ENCODE assay signal across 1 cellular context in the genomic region with DNA sequence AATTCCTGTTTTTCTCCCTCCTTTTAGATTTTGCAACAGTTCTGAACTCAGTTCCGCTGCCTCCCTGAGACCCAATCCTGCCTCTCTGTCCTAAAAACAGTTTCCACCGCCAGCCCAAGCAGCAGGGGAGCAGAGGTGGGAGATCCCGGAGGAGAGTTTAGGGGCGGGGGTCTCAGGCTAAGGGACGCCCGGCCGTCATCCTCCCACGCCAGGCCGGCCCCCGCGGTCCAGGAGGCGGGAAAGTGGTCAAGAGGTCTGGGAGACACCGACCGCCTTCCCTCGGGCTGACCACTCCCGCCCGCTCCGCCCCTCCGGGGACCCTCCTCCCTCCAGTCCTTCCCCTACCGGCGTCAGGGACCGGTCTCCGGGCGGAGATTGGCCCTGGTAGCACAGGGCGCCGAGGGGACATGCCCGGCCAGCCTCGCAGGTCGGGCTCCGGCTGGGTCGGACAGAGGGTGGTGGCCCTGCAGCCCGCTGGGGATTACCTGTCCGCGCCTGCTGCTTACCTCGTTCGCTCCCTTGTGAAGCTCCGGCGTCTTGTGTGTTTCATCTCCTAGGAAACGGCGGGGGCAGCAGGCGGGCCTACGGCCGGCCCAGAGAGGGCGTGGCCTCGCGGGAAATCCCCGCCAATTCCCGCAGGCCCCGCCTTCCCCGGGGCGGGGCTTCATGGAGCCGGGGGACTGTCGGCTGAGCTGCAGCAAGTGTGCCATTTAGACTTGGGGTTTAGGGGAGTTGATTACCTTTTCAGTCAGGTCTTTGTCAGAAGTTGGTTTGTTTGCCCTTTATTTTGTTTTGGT.
A peak's percentile ranks its signal among the peaks of the same experiment; 100 is the strongest.
TF ChIP-seq lines count a peak whose summit lies in the region.

Gene MAK, minus strand, starts transcription at position 543 of the 797 bp plus-strand sequence. CDS start 7,891 bp downstream, outside the sequence.

TF ChIP-seq in K562, 482 proteins besides CTCF, POLR2A, EP300 and RAD21 (continued from another document and continues in another):
- TF ChIP-seq, protein P1, sequence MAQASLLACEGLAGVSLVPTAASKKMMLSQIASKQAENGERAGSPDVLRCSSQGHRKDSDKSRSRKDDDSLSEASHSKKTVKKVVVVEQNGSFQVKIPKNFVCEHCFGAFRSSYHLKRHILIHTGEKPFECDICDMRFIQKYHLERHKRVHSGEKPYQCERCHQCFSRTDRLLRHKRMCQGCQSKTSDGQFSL (CRISPR knock-in tag; IDR thresholded peaks at IDR 0.05) = peak; percentile 84
- TF ChIP-seq, protein P1 (tag; IDR thresholded peaks at IDR 0.05) = no peak
- TF ChIP-seq, protein P2, sequence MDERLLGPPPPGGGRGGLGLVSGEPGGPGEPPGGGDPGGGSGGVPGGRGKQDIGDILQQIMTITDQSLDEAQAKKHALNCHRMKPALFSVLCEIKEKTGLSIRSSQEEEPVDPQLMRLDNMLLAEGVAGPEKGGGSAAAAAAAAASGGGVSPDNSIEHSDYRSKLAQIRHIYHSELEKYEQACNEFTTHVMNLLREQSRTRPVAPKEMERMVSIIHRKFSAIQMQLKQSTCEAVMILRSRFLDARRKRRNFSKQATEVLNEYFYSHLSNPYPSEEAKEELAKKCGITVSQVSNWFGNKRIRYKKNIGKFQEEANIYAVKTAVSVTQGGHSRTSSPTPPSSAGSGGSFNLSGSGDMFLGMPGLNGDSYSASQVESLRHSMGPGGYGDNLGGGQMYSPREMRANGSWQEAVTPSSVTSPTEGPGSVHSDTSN (CRISPR knock-in tag; IDR thresholded peaks at IDR 0.05; ENCODE audit: low read depth) = no peak
- TF ChIP-seq, protein P2 (tag; conservative IDR thresholded peaks at IDR 0.05; ENCODE audit: low read depth) = no peak
- TF ChIP-seq RUNX1 (IDR thresholded peaks at IDR 0.05; ENCODE audit: low read depth) (no peak), ZNF444 (CRISPR knock-in tag; IDR thresholded peaks at IDR 0.05) (no peak), ZNF175 (CRISPR knock-in tag; IDR thresholded peaks at IDR 0.05; ENCODE audit: low read depth) (no peak), ZBTB1 (CRISPR knock-in tag; IDR thresholded peaks at IDR 0.05; ENCODE audit: borderline replicate concordance, low read depth) (no peak), PYGO2 (tag; IDR thresholded peaks at IDR 0.05) (no peak), ZNF253 (CRISPR knock-in tag; conservative IDR thresholded peaks at IDR 0.05) (no peak), ZNF23 (CRISPR knock-in tag; IDR thresholded peaks at IDR 0.05) (no peak), CREB5 (CRISPR knock-in tag; IDR thresholded peaks at IDR 0.05) (no peak), SMARCE1 (IDR thresholded peaks at IDR 0.05) (no peak), RBBP5 (IDR thresholded peaks at IDR 0.05; ENCODE audit: borderline replicate concordance, insufficient read depth, low read length, poor library complexity, severe bottlenecking) (no peak), ZNF830 (CRISPR knock-in tag; IDR thresholded peaks at IDR 0.05) (0 out of 2 replicates have a peak, but pooled peaks have one; percentile 44), HDAC6 (IDR thresholded peaks at IDR 0.05; ENCODE audit: low read depth, low read length) (no peak), ZNF12 (CRISPR knock-in tag; IDR thresholded peaks at IDR 0.05) (no peak), MCM5 (IDR thresholded peaks at IDR 0.05; ENCODE audit: low read depth) (no peak), PCBP1 (IDR thresholded peaks at IDR 0.05; ENCODE audit: low read depth, low read length, poor library complexity, severe bottlenecking) (no peak), ZNF212 (CRISPR knock-in tag; IDR thresholded peaks at IDR 0.05) (no peak), ZNF3 (CRISPR knock-in tag; IDR thresholded peaks at IDR 0.05) (no peak), SMARCB1 (IDR thresholded peaks at IDR 0.05; ENCODE audit: insufficient read length, low read depth) (no peak), POLR2B (IDR thresholded peaks at IDR 0.05; ENCODE audit: low read depth, partially characterized antibody) (peak; percentile 73), ASH1L (IDR thresholded peaks at IDR 0.05; ENCODE audit: borderline replicate concordance, low read depth, partially characterized antibody) (no peak), PRMT5 (CRISPR knock-in tag; IDR thresholded peaks at IDR 0.05) (no peak), MEF2D (tag; conservative IDR thresholded peaks at IDR 0.05; ENCODE audit: low read depth) (no peak), RAD51 (IDR thresholded peaks at IDR 0.05; ENCODE audit: borderline replicate concordance, low read depth) (no peak), FUS (optimal IDR thresholded peaks at IDR 0.05; ENCODE audit: low read depth, low read length) (no peak), KHSRP (IDR thresholded peaks at IDR 0.05) (no peak), TCF7L2 (IDR thresholded peaks at IDR 0.05; ENCODE audit: low read depth, low read length) (no peak), HEY1 (CRISPR knock-in tag; IDR thresholded peaks at IDR 0.05; ENCODE audit: borderline replicate concordance) (no peak), RBM14 (IDR thresholded peaks at IDR 0.05; ENCODE audit: borderline replicate concordance, insufficient read depth, low read depth, low read length) (0 out of 2 replicates have a peak, but pooled peaks have one; percentile 40), CCAR2 (IDR thresholded peaks at IDR 0.05; ENCODE audit: low read depth, low read length) (no peak), NR3C1 (CRISPR knock-in tag; IDR thresholded peaks at IDR 0.05) (no peak), SAP30 (IDR thresholded peaks at IDR 0.05; ENCODE audit: borderline replicate concordance, insufficient read depth, low read depth, low read length, poor library complexity, severe bottlenecking) (peak; percentile 97), YBX1 (IDR thresholded peaks at IDR 0.05) (no peak), MAFF (IDR thresholded peaks at IDR 0.05; ENCODE audit: low read length) (no peak), ZNF398 (CRISPR knock-in tag; IDR thresholded peaks at IDR 0.05) (no peak), GATAD2B (IDR thresholded peaks at IDR 0.05; ENCODE audit: borderline replicate concordance) (no peak), MXI1 (IDR thresholded peaks at IDR 0.05; ENCODE audit: low read depth, low read length) (peak; percentile 7; the same call in 1 of the 2 replicates), GABPA (tag; conservative IDR thresholded peaks at IDR 0.05; ENCODE audit: low read depth) (0 out of 2 replicates have a peak, but pooled peaks have one; percentile 36), BRCA1 (IDR thresholded peaks at IDR 0.05) (no peak), BRCA1 (CRISPR knock-in tag; IDR thresholded peaks at IDR 0.05) (no peak), RBM34 (IDR thresholded peaks at IDR 0.05; ENCODE audit: borderline replicate concordance, insufficient read depth, low read length) (no peak), CBX2 (IDR thresholded peaks at IDR 0.05; ENCODE audit: insufficient read depth, low read length, poor library complexity, severe bottlenecking) (no peak), CBFB (CRISPR knock-in tag; IDR thresholded peaks at IDR 0.05) (no peak), RFX5 (IDR thresholded peaks at IDR 0.05; ENCODE audit: low read depth, low read length) (no peak)
- TF ChIP-seq, protein P3, sequence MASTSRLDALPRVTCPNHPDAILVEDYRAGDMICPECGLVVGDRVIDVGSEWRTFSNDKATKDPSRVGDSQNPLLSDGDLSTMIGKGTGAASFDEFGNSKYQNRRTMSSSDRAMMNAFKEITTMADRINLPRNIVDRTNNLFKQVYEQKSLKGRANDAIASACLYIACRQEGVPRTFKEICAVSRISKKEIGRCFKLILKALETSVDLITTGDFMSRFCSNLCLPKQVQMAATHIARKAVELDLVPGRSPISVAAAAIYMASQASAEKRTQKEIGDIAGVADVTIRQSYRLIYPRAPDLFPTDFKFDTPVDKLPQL (IDR thresholded peaks at IDR 0.05; ENCODE audit: extremely low read depth, insufficient read length) = no peak
- TF ChIP-seq, protein P4, sequence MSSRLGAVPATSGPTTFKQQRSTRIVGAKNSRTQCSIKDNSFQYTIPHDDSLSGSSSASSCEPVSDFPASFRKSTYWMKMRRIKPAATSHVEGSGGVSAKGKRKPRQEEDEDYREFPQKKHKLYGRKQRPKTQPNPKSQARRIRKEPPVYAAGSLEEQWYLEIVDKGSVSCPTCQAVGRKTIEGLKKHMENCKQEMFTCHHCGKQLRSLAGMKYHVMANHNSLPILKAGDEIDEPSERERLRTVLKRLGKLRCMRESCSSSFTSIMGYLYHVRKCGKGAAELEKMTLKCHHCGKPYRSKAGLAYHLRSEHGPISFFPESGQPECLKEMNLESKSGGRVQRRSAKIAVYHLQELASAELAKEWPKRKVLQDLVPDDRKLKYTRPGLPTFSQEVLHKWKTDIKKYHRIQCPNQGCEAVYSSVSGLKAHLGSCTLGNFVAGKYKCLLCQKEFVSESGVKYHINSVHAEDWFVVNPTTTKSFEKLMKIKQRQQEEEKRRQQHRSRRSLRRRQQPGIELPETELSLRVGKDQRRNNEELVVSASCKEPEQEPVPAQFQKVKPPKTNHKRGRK (tag; IDR thresholded peaks at IDR 0.05) = no peak
- TF ChIP-seq, protein P5, sequence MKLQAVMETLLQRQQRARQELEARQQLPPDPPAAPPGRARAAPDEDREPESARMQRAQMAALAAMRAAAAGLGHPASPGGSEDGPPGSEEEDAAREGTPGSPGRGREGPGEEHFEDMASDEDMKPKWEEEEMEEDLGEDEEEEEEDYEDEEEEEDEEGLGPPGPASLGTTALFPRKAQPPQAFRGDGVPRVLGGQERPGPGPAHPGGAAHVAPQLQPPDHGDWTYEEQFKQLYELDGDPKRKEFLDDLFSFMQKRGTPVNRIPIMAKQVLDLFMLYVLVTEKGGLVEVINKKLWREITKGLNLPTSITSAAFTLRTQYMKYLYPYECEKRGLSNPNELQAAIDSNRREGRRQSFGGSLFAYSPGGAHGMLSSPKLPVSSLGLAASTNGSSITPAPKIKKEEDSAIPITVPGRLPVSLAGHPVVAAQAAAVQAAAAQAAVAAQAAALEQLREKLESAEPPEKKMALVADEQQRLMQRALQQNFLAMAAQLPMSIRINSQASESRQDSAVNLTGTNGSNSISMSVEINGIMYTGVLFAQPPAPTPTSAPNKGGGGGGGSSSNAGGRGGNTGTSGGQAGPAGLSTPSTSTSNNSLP (IDR thresholded peaks at IDR 0.05; ENCODE audit: borderline replicate concordance, low read depth, low read length) = no peak
- TF ChIP-seq, protein P6, sequence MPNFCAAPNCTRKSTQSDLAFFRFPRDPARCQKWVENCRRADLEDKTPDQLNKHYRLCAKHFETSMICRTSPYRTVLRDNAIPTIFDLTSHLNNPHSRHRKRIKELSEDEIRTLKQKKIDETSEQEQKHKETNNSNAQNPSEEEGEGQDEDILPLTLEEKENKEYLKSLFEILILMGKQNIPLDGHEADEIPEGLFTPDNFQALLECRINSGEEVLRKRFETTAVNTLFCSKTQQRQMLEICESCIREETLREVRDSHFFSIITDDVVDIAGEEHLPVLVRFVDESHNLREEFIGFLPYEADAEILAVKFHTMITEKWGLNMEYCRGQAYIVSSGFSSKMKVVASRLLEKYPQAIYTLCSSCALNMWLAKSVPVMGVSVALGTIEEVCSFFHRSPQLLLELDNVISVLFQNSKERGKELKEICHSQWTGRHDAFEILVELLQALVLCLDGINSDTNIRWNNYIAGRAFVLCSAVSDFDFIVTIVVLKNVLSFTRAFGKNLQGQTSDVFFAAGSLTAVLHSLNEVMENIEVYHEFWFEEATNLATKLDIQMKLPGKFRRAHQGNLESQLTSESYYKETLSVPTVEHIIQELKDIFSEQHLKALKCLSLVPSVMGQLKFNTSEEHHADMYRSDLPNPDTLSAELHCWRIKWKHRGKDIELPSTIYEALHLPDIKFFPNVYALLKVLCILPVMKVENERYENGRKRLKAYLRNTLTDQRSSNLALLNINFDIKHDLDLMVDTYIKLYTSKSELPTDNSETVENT (CRISPR knock-in tag; IDR thresholded peaks at IDR 0.05) = no peak
